Comparison of ENCODE assay signal across 8 cellular contexts in the genomic region with DNA sequence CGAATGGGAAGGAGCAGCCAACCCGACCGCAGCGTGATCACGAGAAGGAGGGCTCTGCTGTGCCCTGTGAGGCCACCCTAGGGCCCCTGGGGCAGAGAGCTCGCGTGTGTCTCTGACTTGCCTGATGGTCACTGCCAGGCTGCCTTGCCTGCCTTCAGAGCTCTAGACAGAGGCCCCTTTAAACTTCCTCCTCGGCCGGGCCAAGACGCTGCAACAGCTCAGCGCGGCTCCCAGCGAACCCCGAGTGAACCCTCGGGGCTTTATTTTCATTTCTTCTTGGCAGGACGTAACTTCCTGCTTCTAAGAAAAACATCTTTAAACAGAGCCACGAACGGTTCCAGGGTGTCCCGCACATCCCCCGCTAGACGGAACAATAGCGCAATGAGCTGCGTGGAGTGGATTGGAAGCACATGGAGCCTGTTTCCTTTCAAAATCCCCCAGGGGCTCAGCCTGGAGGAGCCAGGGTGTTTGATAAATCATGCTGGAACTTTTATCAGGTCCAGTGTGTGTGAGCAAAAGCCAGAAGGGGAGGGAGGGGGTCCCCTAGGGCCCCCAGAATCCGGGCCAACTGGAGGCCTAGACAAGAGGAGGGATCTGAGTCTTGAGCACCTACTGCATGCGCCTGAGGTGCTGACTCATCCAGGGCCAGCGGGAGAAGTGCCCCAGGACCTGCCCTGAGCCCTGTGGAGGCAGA.
A peak's percentile ranks its signal among the peaks of the same experiment; 100 is the strongest.
DNase-seq lines count a peak whose midpoint lies in the region; ATAC-seq and TF ChIP-seq lines count a peak whose summit lies in the region.

No MANE protein-coding gene starts in this region.

- H3K36me3 ChIP-seq in breast epithelium (no peaks in the 10 kb centered on the region), left lung (no peaks in the 10 kb centered on the region)

- peak overlapping the region; percentile 96 for H3K27ac Mint-ChIP-seq in CD4-positive, alpha-beta T cell

- peak overlapping the region; percentile 59 for H3K27ac ChIP-seq in CD4-positive, alpha-beta T cell (ENCODE audit: low read depth, low read length)
- H3K27ac ChIP-seq in breast epithelium (peak overlapping the region; percentile 85 to 87), left lung (peak overlapping the region; percentile 69 to 73)

- H3K4me3 Mint-ChIP-seq in CD4-positive, alpha-beta T cell, result peak overlapping the region; percentile 86

- no peaks in the 10 kb centered on the region for H3K36me3 Mint-ChIP-seq in CD4-positive, alpha-beta T cell (ENCODE audit: low read depth)

- POLR2A ChIA-PET in CD4-positive, alpha-beta T cell (lab: Charles Lee), result interaction anchor here (0.6 to 2.5 kb wide), 14 partner anchors 9 to 146 kb away, joined by 3 to 24 read pairs (median 6); no protein-coding TSS in a partner anchor

- ATAC-seq in CD4-positive, alpha-beta T cell (ENCODE audit: poor library complexity), result peak; percentile 87
- ATAC-seq in left lung, result peak; percentile 79
- ATAC-seq in GM19351 (IDR thresholded peaks at IDR 0.05; ENCODE audit: unreplicated experiment), result no peak
- ATAC-seq in GM21619 (IDR thresholded peaks at IDR 0.05; ENCODE audit: unreplicated experiment), result no peak

- no peak for TF ChIP-seq CTCF in CD4-positive, alpha-beta T cell (IDR thresholded peaks at IDR 0.05)
- no peak for TF ChIP-seq CTCF in breast epithelium (IDR thresholded peaks at IDR 0.05)
- TF ChIP-seq CTCF in left lung (IDR thresholded peaks at IDR 0.05), result no peak

- H3K27me3 Mint-ChIP-seq in CD4-positive, alpha-beta T cell, result no peaks in the 10 kb centered on the region

- no peaks in the 10 kb centered on the region for H3K27me3 ChIP-seq in CD4-positive, alpha-beta T cell (ENCODE audit: control insufficient read depth, insufficient read depth, low read length)
- no peaks in the 10 kb centered on the region for H3K27me3 ChIP-seq in breast epithelium
- peaks cover 0 to 21% of the 10 kb centered on the region in 2 donors for H3K27me3 ChIP-seq in left lung

- H3K4me3 ChIP-seq in breast epithelium (peak overlapping the region; percentile 19 to 60 (median 37)), left lung (peak overlapping the region in 1 of 2 donors; percentile 4)

- CTCF ChIA-PET in CD4-positive, alpha-beta T cell (lab: Charles Lee), result no interaction called here

- H3K4me1 Mint-ChIP-seq in CD4-positive, alpha-beta T cell (ENCODE audit: low read depth), result peaks cover 38% of the 10 kb centered on the region

- H3K9me3 ChIP-seq in CD4-positive, alpha-beta T cell (ENCODE audit: control insufficient read depth, low read length), result no peaks in the 10 kb centered on the region
- no peaks in the 10 kb centered on the region for H3K9me3 ChIP-seq in breast epithelium
- H3K9me3 ChIP-seq in left lung, result no peaks in the 10 kb centered on the region

- no peak for TF ChIP-seq POLR2A in breast epithelium (IDR thresholded peaks at IDR 0.05)

- no peaks in the 10 kb centered on the region for H3K9me3 Mint-ChIP-seq in CD4-positive, alpha-beta T cell

- H3K4me1 ChIP-seq in breast epithelium (peaks cover 5 to 14% of the 10 kb centered on the region in 2 donors), left lung (peaks cover 9 to 26% of the 10 kb centered on the region in 2 donors)

- intact Hi-C loops in CD4-positive, alpha-beta T cell (cut with DNase I, micrococcal nuclease), result loop anchor here (2.0 to 10.0 kb wide), 6 partner anchors 41 to 147 kb away; no protein-coding TSS in a partner anchor
- intact Hi-C loops in breast epithelium (cut with DNase I; ENCODE audit: low total_unique reads), result no loop called here
- intact Hi-C loops in left lung (cut with DNase I), result no loop called here

- peak; percentile 31 to 64 (median 44) for DNase-seq in CD4-positive, alpha-beta T cell
- DNase-seq in UCSD-AML1 (lab: John Stamatoyannopoulos, UW; ENCODE audit: unreplicated experiment) (peak; percentile 41), breast epithelium (ENCODE audit: low spot score in 2 of 2) (peak in 1 of 2 donors; percentile 68), left lung (peak; percentile 80 to 85), 8988T (no peak)
- DNase-seq in stimulated activated CD4-positive, alpha-beta T cell treated with anti-CD3 and anti-CD28 coated beads, TNF-alpha, amount 100 ng/mL, for 1 hour (ENCODE audit: low read depth in 3 of 3, low spot score in 1 of 3), result peak in 2 of 3 donors; percentile 9 to 26

Comparison
In these comparisons a context has a peak if more than half of its experiments do, and no peak if none do; other contexts are left out.
1. ATAC-seq: peak in CD4-positive, alpha-beta T cell (single experiment) and left lung (single experiment); none in GM19351 (single experiment) and GM21619 (single experiment).
2. intact Hi-C loops: an anchor here in CD4-positive, alpha-beta T cell (2.0 to 10.0 kb wide); none called in breast epithelium and left lung.
3. Peak in every context shown above with its lines, with median percentiles within 50 percentile points of each other: H3K27ac ChIP-seq.